Comparison of ENCODE assay signal across 24 cellular contexts in the genomic region with DNA sequence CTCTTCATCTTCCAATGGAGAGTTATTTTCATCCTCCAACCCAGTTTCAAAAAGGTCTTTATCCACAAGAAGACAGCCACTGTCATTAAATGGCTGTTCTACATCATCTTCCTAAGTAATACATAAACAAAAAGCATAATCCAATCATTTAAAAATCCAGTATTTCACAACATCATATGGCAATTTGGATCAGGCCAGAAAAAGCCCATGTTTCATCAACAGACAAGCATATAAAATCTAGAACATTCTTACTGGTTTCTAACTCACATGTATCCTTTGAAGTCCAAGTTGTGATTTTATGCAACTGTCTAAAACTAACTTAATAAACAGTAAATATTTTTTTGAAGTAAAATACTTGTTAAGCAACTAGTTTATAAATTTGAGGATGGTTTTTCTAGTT. TPM values are rescaled to one million over a fixed set of nuclear protein-coding genes. Genes with fewer than 3 reads are reported as not detected.
DNase-seq lines count a peak whose midpoint lies in the region; ATAC-seq, FAIRE-seq and TF ChIP-seq lines count a peak whose summit lies in the region.
"Had no signal": no experiment of that assay in that cellular context is flagged by ENCODE, and none has a peak within 500 bp of the region (broad histone marks: within the 10 kb centered on the region; RNA-seq: fewer than 3 reads in every experiment).

No MANE protein-coding gene starts in this region.

- H3K4me1 Mint-ChIP-seq in WTC11, result no peaks in the 10 kb centered on the region
- H3K4me1 Mint-ChIP-seq: immature natural killer cell had no signal

- no peaks in the 10 kb centered on the region for H3K27me3 Mint-ChIP-seq in WTC11 (ENCODE audit: low read depth)
- H3K27me3 Mint-ChIP-seq: natural killer cell treated with Interleukin-12 subunit alpha and Interleukin-12 subunit beta and Interleukin-15 and Interleukin-18, amount 100 ng/mL, for 72 hours had no signal

- H3K27ac Mint-ChIP-seq in WTC11, result peak overlapping the region; percentile 14; the same call in 1 of the 2 replicates
- H3K27ac Mint-ChIP-seq: activated CD8-positive, alpha-beta T cell treated with anti-CD3 and anti-CD28 coated beads, Interleukin-2, amount 10 ng/mL, durations not matched to agents 7 days and 5 days; immature natural killer cell; natural killer cell treated with Interleukin-12 subunit alpha and Interleukin-12 subunit beta and Interleukin-15 and Interleukin-18, amount 100 ng/mL, for 72 hours had no signal

- DNase-seq in D721Med (ENCODE audit: insufficient read length, low spot score) (no peak), WTC11 (ENCODE audit: low spot score) (no peak), fibroblast of peridontal ligament (ENCODE audit: extremely low read depth) (peak; percentile 50), NCI-H524 (lab: John Stamatoyannopoulos, UW) (no peak), NCI-H226 (no peak), RPMI8226 (no peak), SW 1271 (lab: John Stamatoyannopoulos, UW) (no peak)
- DNase-seq: ACHN; activated CD4-positive, alpha-beta T cell treated with anti-CD3 and anti-CD28 coated beads for 1 hour; activated CD8-positive, alpha-beta T cell treated with anti-CD3 and anti-CD28 coated beads, Interleukin-2, amount 10 ng/mL, durations not matched to agents 7 days and 5 days; activated gamma-delta T cell; central memory CD4-positive, alpha-beta T cell; dermis blood vessel endothelial cell; GM23248; immature natural killer cell; left colon; mucosa of descending colon; NCI-H146; NCI-H446 treated with DMSO at 0.1 percent for 48 hours; stimulated activated CD4-positive, alpha-beta T cell treated with anti-CD3 and anti-CD28 coated beads, Interleukin-15, amount 100 ng/mL, for 24 hours; stimulated activated CD4-positive, alpha-beta T cell treated with anti-CD3 and anti-CD28 coated beads, Interleukin-4, amount 100 ng/mL, for 4 hours; transverse colon had no signal

- no peaks in the 10 kb centered on the region for H3K9me3 Mint-ChIP-seq in WTC11
- H3K9me3 Mint-ChIP-seq: immature natural killer cell; natural killer cell treated with Interleukin-12 subunit alpha and Interleukin-12 subunit beta and Interleukin-15 and Interleukin-18, amount 100 ng/mL, for 72 hours had no signal

- H3K4me3 Mint-ChIP-seq in WTC11, result no peak overlapping the region
- H3K4me3 Mint-ChIP-seq: activated CD8-positive, alpha-beta T cell treated with anti-CD3 and anti-CD28 coated beads, Interleukin-2, amount 10 ng/mL, durations not matched to agents 7 days and 5 days; immature natural killer cell; natural killer cell treated with Interleukin-12 subunit alpha and Interleukin-12 subunit beta and Interleukin-15 and Interleukin-18, amount 100 ng/mL, for 72 hours had no signal

- ATAC-seq in WTC11, result no peak
- ATAC-seq: activated CD8-positive, alpha-beta T cell treated with anti-CD3 and anti-CD28 coated beads, Interleukin-2, amount 10 ng/mL, durations not matched to agents 7 days and 5 days; left colon; mucosa of descending colon; natural killer cell treated with Interleukin-12 subunit alpha and Interleukin-12 subunit beta and Interleukin-15 and Interleukin-18, amount 100 ng/mL, for 72 hours had no signal

- TF ChIP-seq CTCF in D721Med (IDR thresholded peaks at IDR 0.05; ENCODE audit: insufficient read depth, missing control alignments) (no peak), WTC11 (IDR thresholded peaks at IDR 0.05) (no peak)

- peak; percentile 14 for FAIRE-seq in A204.1 (lab: Jason Lieb, UNC)
- peak; percentile 80 for FAIRE-seq in D721Med (lab: Jason Lieb, UNC)

- POLR2A ChIA-PET in WTC11 (lab: Charles Lee), result no interaction called here

- CTCF ChIA-PET in WTC11 (lab: Charles Lee), result interaction anchor here (1.2 to 1.6 kb wide), 2 partner anchors 36 to 47 kb away, joined by 3 read pairs; no protein-coding TSS in a partner anchor

- peaks cover 46% of the 10 kb centered on the region for H3K36me3 Mint-ChIP-seq in WTC11

TF ChIP-seq in WTC11, 78 proteins besides CTCF, POLR2A, EP300 and RAD21 (continues in another document):
- TF ChIP-seq, protein P1, sequence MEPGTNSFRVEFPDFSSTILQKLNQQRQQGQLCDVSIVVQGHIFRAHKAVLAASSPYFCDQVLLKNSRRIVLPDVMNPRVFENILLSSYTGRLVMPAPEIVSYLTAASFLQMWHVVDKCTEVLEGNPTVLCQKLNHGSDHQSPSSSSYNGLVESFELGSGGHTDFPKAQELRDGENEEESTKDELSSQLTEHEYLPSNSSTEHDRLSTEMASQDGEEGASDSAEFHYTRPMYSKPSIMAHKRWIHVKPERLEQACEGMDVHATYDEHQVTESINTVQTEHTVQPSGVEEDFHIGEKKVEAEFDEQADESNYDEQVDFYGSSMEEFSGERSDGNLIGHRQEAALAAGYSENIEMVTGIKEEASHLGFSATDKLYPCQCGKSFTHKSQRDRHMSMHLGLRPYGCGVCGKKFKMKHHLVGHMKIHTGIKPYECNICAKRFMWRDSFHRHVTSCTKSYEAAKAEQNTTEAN (CRISPR knock-in tag; IDR thresholded peaks at IDR 0.05), result no peak
- TF ChIP-seq ZBTB21 (CRISPR knock-in tag; IDR thresholded peaks at IDR 0.05; ENCODE audit: borderline replicate concordance) (no peak), SP1 (CRISPR knock-in tag; conservative IDR thresholded peaks at IDR 0.05) (no peak), FOXJ3 (CRISPR knock-in tag; IDR thresholded peaks at IDR 0.05; ENCODE audit: borderline replicate concordance) (no peak), ZNF416 (CRISPR knock-in tag; IDR thresholded peaks at IDR 0.05) (no peak), PRDM15 (CRISPR knock-in tag; IDR thresholded peaks at IDR 0.05) (no peak)
- TF ChIP-seq, protein P2, sequence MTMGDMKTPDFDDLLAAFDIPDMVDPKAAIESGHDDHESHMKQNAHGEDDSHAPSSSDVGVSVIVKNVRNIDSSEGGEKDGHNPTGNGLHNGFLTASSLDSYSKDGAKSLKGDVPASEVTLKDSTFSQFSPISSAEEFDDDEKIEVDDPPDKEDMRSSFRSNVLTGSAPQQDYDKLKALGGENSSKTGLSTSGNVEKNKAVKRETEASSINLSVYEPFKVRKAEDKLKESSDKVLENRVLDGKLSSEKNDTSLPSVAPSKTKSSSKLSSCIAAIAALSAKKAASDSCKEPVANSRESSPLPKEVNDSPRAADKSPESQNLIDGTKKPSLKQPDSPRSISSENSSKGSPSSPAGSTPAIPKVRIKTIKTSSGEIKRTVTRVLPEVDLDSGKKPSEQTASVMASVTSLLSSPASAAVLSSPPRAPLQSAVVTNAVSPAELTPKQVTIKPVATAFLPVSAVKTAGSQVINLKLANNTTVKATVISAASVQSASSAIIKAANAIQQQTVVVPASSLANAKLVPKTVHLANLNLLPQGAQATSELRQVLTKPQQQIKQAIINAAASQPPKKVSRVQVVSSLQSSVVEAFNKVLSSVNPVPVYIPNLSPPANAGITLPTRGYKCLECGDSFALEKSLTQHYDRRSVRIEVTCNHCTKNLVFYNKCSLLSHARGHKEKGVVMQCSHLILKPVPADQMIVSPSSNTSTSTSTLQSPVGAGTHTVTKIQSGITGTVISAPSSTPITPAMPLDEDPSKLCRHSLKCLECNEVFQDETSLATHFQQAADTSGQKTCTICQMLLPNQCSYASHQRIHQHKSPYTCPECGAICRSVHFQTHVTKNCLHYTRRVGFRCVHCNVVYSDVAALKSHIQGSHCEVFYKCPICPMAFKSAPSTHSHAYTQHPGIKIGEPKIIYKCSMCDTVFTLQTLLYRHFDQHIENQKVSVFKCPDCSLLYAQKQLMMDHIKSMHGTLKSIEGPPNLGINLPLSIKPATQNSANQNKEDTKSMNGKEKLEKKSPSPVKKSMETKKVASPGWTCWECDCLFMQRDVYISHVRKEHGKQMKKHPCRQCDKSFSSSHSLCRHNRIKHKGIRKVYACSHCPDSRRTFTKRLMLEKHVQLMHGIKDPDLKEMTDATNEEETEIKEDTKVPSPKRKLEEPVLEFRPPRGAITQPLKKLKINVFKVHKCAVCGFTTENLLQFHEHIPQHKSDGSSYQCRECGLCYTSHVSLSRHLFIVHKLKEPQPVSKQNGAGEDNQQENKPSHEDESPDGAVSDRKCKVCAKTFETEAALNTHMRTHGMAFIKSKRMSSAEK (CRISPR knock-in tag; IDR thresholded peaks at IDR 0.05; ENCODE audit: borderline replicate concordance), result no peak

RNA-seq across cellular contexts. Expression of gene CLSPN, which starts 6.6 kb away (rescaled TPM):
- total RNA-seq in WTC11 (2021), result 34.6 to 37.1 TPM (median 34.6 TPM) in 3 replicates

RNA-seq across cellular contexts. Expression of gene C1orf216, which starts 44.5 kb away (rescaled TPM):
- total RNA-seq in WTC11 (2021), result 7.2 to 10.1 TPM (median 8.6 TPM) in 3 replicates

RNA-seq across cellular contexts. Expression of gene AGO4, which starts 44.6 kb away (rescaled TPM):
- total RNA-seq in WTC11 (2021), result 8.7 to 10.3 TPM (median 10.1 TPM) in 3 replicates
